ENCODE assay signal across 9 cellular contexts in the genomic region with DNA sequence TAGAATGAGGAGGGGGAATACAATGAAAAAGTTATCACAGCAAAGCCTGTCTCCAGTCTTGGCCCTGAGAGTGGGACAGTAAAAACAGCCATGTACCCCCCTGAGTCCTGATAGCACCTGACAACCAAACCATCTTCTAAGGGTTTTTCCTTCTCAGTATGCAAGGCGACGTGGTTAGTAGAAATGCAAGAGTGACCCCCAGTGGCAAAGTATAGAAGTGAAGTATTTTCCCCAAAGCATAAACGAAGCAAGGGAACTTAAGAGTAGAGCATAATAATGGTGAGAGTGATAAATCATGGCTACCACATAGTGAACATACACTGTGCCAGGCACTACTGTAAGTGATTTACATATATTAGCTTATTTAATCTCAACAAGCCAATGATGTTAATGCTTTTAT. TPM values are rescaled to one million over a fixed set of nuclear protein-coding genes. Genes with fewer than 3 reads are reported as not detected.
A peak's percentile ranks its signal among the peaks of the same experiment; 100 is the strongest.
DNase-seq lines count a peak whose midpoint lies in the region; ATAC-seq and TF ChIP-seq lines count a peak whose summit lies in the region.
"Had no signal": no experiment of that assay in that cellular context is flagged by ENCODE, and none has a peak within 500 bp of the region (broad histone marks: within the 10 kb centered on the region; RNA-seq: fewer than 3 reads in every experiment).

No MANE protein-coding gene starts in this region.

- peak; percentile 88 for ATAC-seq in GM18867 (IDR thresholded peaks at IDR 0.05; ENCODE audit: unreplicated experiment)
- peak; percentile 93 for ATAC-seq in HG03520 (IDR thresholded peaks at IDR 0.05; ENCODE audit: unreplicated experiment)

- H3K36me3 ChIP-seq in tibial artery: no peaks in the 10 kb centered on the region

- no peaks in the 10 kb centered on the region for H3K27me3 ChIP-seq in tibial artery

- no peaks in the 10 kb centered on the region for H3K4me1 ChIP-seq in tibial artery

- no peak overlapping the region for H3K4me3 ChIP-seq in tibial artery

- intact Hi-C loops in tibial artery (cut with DNase I; ENCODE audit: low total_unique reads): no loop called here

- no peaks in the 10 kb centered on the region for H3K9me3 ChIP-seq in tibial artery

- H3K27ac ChIP-seq in tibial artery: no peak overlapping the region

- peak; percentile 41 to 43 for TF ChIP-seq CTCF in tibial artery (IDR thresholded peaks at IDR 0.05)

- DNase-seq in COLO668 (lab: John Stamatoyannopoulos, UW; ENCODE audit: unreplicated experiment) (peak; percentile 0), RPMI7951 (ENCODE audit: low read depth) (peak; percentile 27), foreskin melanocyte (peak; percentile 21), tibial artery (no peak), mucosa of gallbladder (ENCODE audit: low spot score) (no peak)
- no peak for DNase-seq in activated CD4-positive, alpha-beta T cell treated with anti-CD3 and anti-CD28 coated beads for 1 hour
- DNase-seq: naive B cell had no signal

RNA-seq across cellular contexts. Expression of a gene that starts 52.8 kb away (rescaled TPM):
- not detected in 2 replicates for total RNA-seq in RPMI7951 (2014; rRNA removed; shearing (Covaris generic))
- not detected for total RNA-seq in mucosa of gallbladder

Comparison
In these comparisons a context has a peak if more than half of its experiments do, and no peak if none do; other contexts are left out.
1. DNase-seq: peak in COLO668 (single experiment), RPMI7951 (single experiment) and foreskin melanocyte (single experiment); none in tibial artery (0 of 2), mucosa of gallbladder (single experiment) and activated CD4-positive, alpha-beta T cell treated with anti-CD3 and anti-CD28 coated beads for 1 hour (single experiment).